18 cellular contexts compared by ENCODE assay signal in the genomic region with DNA sequence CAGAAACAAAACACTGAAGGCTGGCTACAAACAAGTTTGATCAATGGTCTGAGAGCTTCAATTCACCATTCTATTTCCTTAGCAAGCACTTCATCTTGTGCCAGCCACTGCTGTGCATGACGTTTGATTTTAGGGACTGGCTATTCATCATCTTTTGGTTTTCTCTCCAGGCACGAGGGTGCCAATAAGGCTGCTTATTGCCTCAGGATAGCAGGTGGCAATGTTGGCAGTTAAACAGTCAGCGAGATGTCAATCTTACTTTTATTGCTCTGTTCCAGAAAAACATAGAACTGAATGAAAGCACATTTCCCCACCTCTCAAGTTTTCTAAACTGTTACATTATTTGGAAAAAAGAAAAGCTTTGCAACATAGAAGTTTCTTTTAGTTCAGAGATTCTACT.
"Had no signal": no experiment of that assay in that cellular context is flagged by ENCODE, and none has a peak within 500 bp of the region (broad histone marks: within the 10 kb centered on the region; RNA-seq: fewer than 3 reads in every experiment).

No MANE protein-coding gene starts in this region.

- DNase-seq: activated CD4-positive, alpha-beta memory T cell treated with anti-CD3 and anti-CD28 coated beads for 36 hours; activated CD4-positive, alpha-beta T cell treated with anti-CD3 and anti-CD28 coated beads for 36 hours; activated CD8-positive, alpha-beta memory T cell treated with anti-CD3 and anti-CD28 coated beads, Interleukin-2, amount 10 ng/mL, durations not matched to agents 7 days and 5 days; activated naive CD4-positive, alpha-beta T cell treated with anti-CD3 and anti-CD28 coated beads, Interleukin-2, amount 50 U/mL, for 16 hours; activated T-cell treated with anti-CD3 and anti-CD28 coated beads, Interleukin-2, amount 50 U/mL, for 1 hour; adrenal gland; dorsolateral prefrontal cortex; erythroblast; heart right ventricle; naive B cell; pancreas; stimulated activated CD4-positive, alpha-beta T cell treated with anti-CD3 and anti-CD28 coated beads, Interleukin-15, amount 100 ng/mL, for 24 hours; stimulated activated CD4-positive, alpha-beta T cell treated with anti-CD3 and anti-CD28 coated beads, Interleukin-4, amount 100 ng/mL, for 1 hour; stimulated activated naive B cell treated with anti-CD40 and anti-IgM and Interleukin-4, amounts not matched to agents 10 μg/mL and 1 μg/mL and 100 μg/mL, for 72 hours; thyroid gland had no signal

- H3K36me3 ChIP-seq: adrenal gland, gastroesophageal sphincter, heart right ventricle, pancreas, thyroid gland had no signal

- H3K4me1 ChIP-seq: adrenal gland, heart right ventricle, pancreas, thyroid gland had no signal

- H3K27me3 ChIP-seq: adrenal gland, dorsolateral prefrontal cortex, gastroesophageal sphincter, heart right ventricle, pancreas, thyroid gland had no signal

- H3K9me3 ChIP-seq: adrenal gland, gastroesophageal sphincter, heart right ventricle, pancreas, thyroid gland had no signal

- H3K4me3 ChIP-seq: adrenal gland, dorsolateral prefrontal cortex, gastroesophageal sphincter, heart right ventricle, lung, pancreas, thyroid gland had no signal

- H3K27ac ChIP-seq: adrenal gland, dorsolateral prefrontal cortex, gastroesophageal sphincter, heart right ventricle, pancreas, thyroid gland had no signal

- FAIRE-seq: pancreas, urothelium cell line had no signal

- ATAC-seq: activated CD4-positive, alpha-beta T cell treated with anti-CD3 and anti-CD28 coated beads for 36 hours; activated CD8-positive, alpha-beta memory T cell treated with anti-CD3 and anti-CD28 coated beads, Interleukin-2, amount 10 ng/mL, durations not matched to agents 7 days and 5 days; pancreas; stimulated activated naive B cell treated with anti-CD40 and anti-IgM and Interleukin-4, amounts not matched to agents 10 μg/mL and 1 μg/mL and 100 μg/mL, for 72 hours had no signal
